15 cellular contexts compared by ENCODE assay signal in the genomic region with DNA sequence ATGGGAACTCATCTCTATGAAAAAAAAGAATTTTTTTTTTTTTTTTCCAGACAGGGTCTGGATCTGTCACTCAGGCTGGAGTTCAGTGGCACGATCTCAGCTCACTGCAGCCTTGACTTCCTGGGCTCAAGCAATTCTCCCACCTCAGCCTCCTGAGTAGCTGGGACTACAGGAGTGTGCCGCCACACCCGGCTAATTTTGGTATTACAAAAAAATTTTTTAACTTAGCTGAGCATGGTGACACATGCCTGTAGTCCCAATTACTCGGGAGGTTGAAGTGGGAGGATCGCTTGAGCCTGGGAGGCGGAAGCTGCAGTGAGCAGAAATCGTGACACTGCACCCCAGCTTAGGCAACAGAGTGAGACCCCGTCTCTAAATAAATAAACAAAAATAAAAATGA. TPM values are rescaled to one million over a fixed set of nuclear protein-coding genes. Genes with fewer than 3 reads are reported as not detected.
DNase-seq lines count a peak whose midpoint lies in the region; TF ChIP-seq lines count a peak whose summit lies in the region.
"Had no signal": no experiment of that assay in that cellular context is flagged by ENCODE, and none has a peak within 500 bp of the region (broad histone marks: within the 10 kb centered on the region; RNA-seq: fewer than 3 reads in every experiment).

No MANE protein-coding gene starts in this region.

- CTCF ChIA-PET in CD8-positive, alpha-beta memory T cell (lab: Charles Lee), result interaction anchor here (0.7 to 1.4 kb wide), 5 partner anchors 9 to 162 kb away, joined by 3 to 7 read pairs (median 4); a partner anchor contains a TSS

- POLR2A ChIA-PET in CD8-positive, alpha-beta memory T cell (lab: Charles Lee), result interaction anchor here (0.6 kb wide), 1 partner anchor 21 kb away, joined by 5 read pairs; no protein-coding TSS in a partner anchor

- no peak overlapping the region for H3K4me3 Mint-ChIP-seq in activated CD4-positive, alpha-beta T cell treated with anti-CD3 and anti-CD28 coated beads, Interleukin-2, amount 10 ng/mL, durations not matched to agents 24 days and 14 days
- H3K4me3 Mint-ChIP-seq in CD8-positive, alpha-beta memory T cell, result peak overlapping the region in 3 of 7 donors; percentile 21 to 61 (median 50)
- H3K4me3 Mint-ChIP-seq in T-helper 1 cell treated with Interleukin-12 subunit alpha and Interleukin-12 subunit beta and Interleukin-4 antibody, amounts not matched to agents 30 μg/mL and 1 μg/mL, for 36 hours, result no peak overlapping the region
- H3K4me3 Mint-ChIP-seq: stimulated activated memory B cell treated with anti-CD40 and anti-IgM and Interleukin-4, amounts not matched to agents 10 μg/mL and 1 μg/mL and 100 μg/mL, for 72 hours had no signal

- DNase-seq in activated CD4-positive, alpha-beta T cell treated with anti-CD3 and anti-CD28 coated beads, Interleukin-2, amount 10 ng/mL, durations not matched to agents 24 days and 14 days, result peak; percentile 77
- DNase-seq in activated CD4-positive, alpha-beta T cell treated with anti-CD3 and anti-CD28 coated beads for 1 hour, result no peak
- peak in 2 of 5 donors; percentile 18 to 39 for DNase-seq in CD8-positive, alpha-beta memory T cell
- peak; percentile 54 for DNase-seq in islet precursor cell
- DNase-seq in NCI-H187 treated with DMSO at 0.1 percent for 48 hours (lab: John Stamatoyannopoulos, UW), result no peak
- DNase-seq in ascending aorta (ENCODE audit: low spot score in 2 of 2), result no peak
- no peak for DNase-seq in NCI-H1105 (lab: John Stamatoyannopoulos, UW)
- DNase-seq: Karpas-422, lower lobe of right lung, posterior cingulate gyrus, RPMI8226, small intestine, upper lobe of left lung had no signal

- no peaks in the 10 kb centered on the region for H3K9me3 Mint-ChIP-seq in activated CD4-positive, alpha-beta T cell treated with anti-CD3 and anti-CD28 coated beads, Interleukin-2, amount 10 ng/mL, durations not matched to agents 24 days and 14 days
- H3K9me3 Mint-ChIP-seq in CD8-positive, alpha-beta memory T cell, result no peaks in the 10 kb centered on the region
- H3K9me3 Mint-ChIP-seq in T-helper 1 cell treated with Interleukin-12 subunit alpha and Interleukin-12 subunit beta and Interleukin-4 antibody, amounts not matched to agents 30 μg/mL and 1 μg/mL, for 36 hours, result no peaks in the 10 kb centered on the region
- H3K9me3 Mint-ChIP-seq: stimulated activated memory B cell treated with anti-CD40 and anti-IgM and Interleukin-4, amounts not matched to agents 10 μg/mL and 1 μg/mL and 100 μg/mL, for 72 hours had no signal

- H3K4me1 Mint-ChIP-seq in activated CD4-positive, alpha-beta T cell treated with anti-CD3 and anti-CD28 coated beads, Interleukin-2, amount 10 ng/mL, durations not matched to agents 24 days and 14 days, result peaks cover 64% of the 10 kb centered on the region
- H3K4me1 Mint-ChIP-seq in CD8-positive, alpha-beta memory T cell, result peaks cover 67 to 91% (median 84%) of the 10 kb centered on the region in 3 donors
- peaks cover 72% of the 10 kb centered on the region for H3K4me1 Mint-ChIP-seq in T-helper 1 cell treated with Interleukin-12 subunit alpha and Interleukin-12 subunit beta and Interleukin-4 antibody, amounts not matched to agents 30 μg/mL and 1 μg/mL, for 36 hours (ENCODE audit: low read depth)

- no peak overlapping the region for H3K4me3 ChIP-seq in CD8-positive, alpha-beta memory T cell (ENCODE audit: low read length)
- H3K4me3 ChIP-seq in ascending aorta, result no peak overlapping the region
- H3K4me3 ChIP-seq: lower lobe of right lung, upper lobe of left lung had no signal

- H3K9me3 ChIP-seq in CD8-positive, alpha-beta memory T cell (ENCODE audit: low read length), result no peaks in the 10 kb centered on the region
- H3K9me3 ChIP-seq in ascending aorta, result no peaks in the 10 kb centered on the region
- H3K9me3 ChIP-seq: lower lobe of right lung, upper lobe of left lung had no signal

- H3K36me3 ChIP-seq in CD8-positive, alpha-beta memory T cell (ENCODE audit: insufficient read depth, low read length), result peaks cover 18% of the 10 kb centered on the region
- H3K36me3 ChIP-seq in ascending aorta, result no peaks in the 10 kb centered on the region
- H3K36me3 ChIP-seq: lower lobe of right lung, upper lobe of left lung had no signal

- TF ChIP-seq CTCF in ascending aorta (IDR thresholded peaks at IDR 0.05), result no peak

- H3K27me3 Mint-ChIP-seq in activated CD4-positive, alpha-beta T cell treated with anti-CD3 and anti-CD28 coated beads, Interleukin-2, amount 10 ng/mL, durations not matched to agents 24 days and 14 days, result no peaks in the 10 kb centered on the region
- H3K27me3 Mint-ChIP-seq in CD8-positive, alpha-beta memory T cell, result no peaks in the 10 kb centered on the region
- no peaks in the 10 kb centered on the region for H3K27me3 Mint-ChIP-seq in T-helper 1 cell treated with Interleukin-12 subunit alpha and Interleukin-12 subunit beta and Interleukin-4 antibody, amounts not matched to agents 30 μg/mL and 1 μg/mL, for 36 hours (ENCODE audit: low read depth)
- H3K27me3 Mint-ChIP-seq: stimulated activated memory B cell treated with anti-CD40 and anti-IgM and Interleukin-4, amounts not matched to agents 10 μg/mL and 1 μg/mL and 100 μg/mL, for 72 hours had no signal

- peaks cover 57% of the 10 kb centered on the region for H3K36me3 Mint-ChIP-seq in activated CD4-positive, alpha-beta T cell treated with anti-CD3 and anti-CD28 coated beads, Interleukin-2, amount 10 ng/mL, durations not matched to agents 24 days and 14 days (ENCODE audit: low read depth)
- peaks cover 0 to 65% (median 16%) of the 10 kb centered on the region in 3 donors for H3K36me3 Mint-ChIP-seq in CD8-positive, alpha-beta memory T cell
- H3K36me3 Mint-ChIP-seq in T-helper 1 cell treated with Interleukin-12 subunit alpha and Interleukin-12 subunit beta and Interleukin-4 antibody, amounts not matched to agents 30 μg/mL and 1 μg/mL, for 36 hours (ENCODE audit: low read depth), result peaks cover 61% of the 10 kb centered on the region

- H3K27me3 ChIP-seq in CD8-positive, alpha-beta memory T cell (ENCODE audit: insufficient read depth, low read length, poor library complexity, severe bottlenecking), result no peaks in the 10 kb centered on the region
- no peaks in the 10 kb centered on the region for H3K27me3 ChIP-seq in ascending aorta
- H3K27me3 ChIP-seq: upper lobe of left lung had no signal

- H3K27ac Mint-ChIP-seq in activated CD4-positive, alpha-beta T cell treated with anti-CD3 and anti-CD28 coated beads, Interleukin-2, amount 10 ng/mL, durations not matched to agents 24 days and 14 days, result no peak overlapping the region
- peak overlapping the region in 6 of 8 donors; percentile 47 to 97 (median 77) for H3K27ac Mint-ChIP-seq in CD8-positive, alpha-beta memory T cell
- peak overlapping the region; percentile 36 for H3K27ac Mint-ChIP-seq in T-helper 1 cell treated with Interleukin-12 subunit alpha and Interleukin-12 subunit beta and Interleukin-4 antibody, amounts not matched to agents 30 μg/mL and 1 μg/mL, for 36 hours

- H3K27ac ChIP-seq in CD8-positive, alpha-beta memory T cell (ENCODE audit: low read depth, low read length), result no peak overlapping the region
- no peak overlapping the region for H3K27ac ChIP-seq in ascending aorta
- H3K27ac ChIP-seq: lower lobe of right lung, upper lobe of left lung had no signal

- intact Hi-C loops in activated CD4-positive, alpha-beta T cell treated with anti-CD3 and anti-CD28 coated beads, Interleukin-2, amount 10 ng/mL, durations not matched to agents 24 days and 14 days (cut with micrococcal nuclease), result no loop called here
- intact Hi-C loops in ascending aorta (cut with DNase I), result no loop called here

- H3K4me1 ChIP-seq in CD8-positive, alpha-beta memory T cell (ENCODE audit: insufficient read depth, low read length), result peaks cover 88% of the 10 kb centered on the region
- H3K4me1 ChIP-seq in ascending aorta, result no peaks in the 10 kb centered on the region

RNA-seq across cellular contexts. Expression of a gene that starts 7.5 kb away (rescaled TPM):
- total RNA-seq in activated CD4-positive, alpha-beta T cell treated with anti-CD3 and anti-CD28 coated beads, Interleukin-2, amount 10 ng/mL, durations not matched to agents 24 days and 14 days, result 103 and 113 TPM in 2 replicates
- total RNA-seq in CD8-positive, alpha-beta memory T cell, result 10 to 100 TPM; 71.2 to 73.0 TPM
- 183 TPM for polyA plus RNA-seq in CD8-positive, alpha-beta memory T cell
- total RNA-seq in ascending aorta, result 20.1 TPM

RNA-seq across cellular contexts. Expression of a gene that starts 37.2 kb away (rescaled TPM):
- 19.0 TPM in 2 replicates for total RNA-seq in activated CD4-positive, alpha-beta T cell treated with anti-CD3 and anti-CD28 coated beads, Interleukin-2, amount 10 ng/mL, durations not matched to agents 24 days and 14 days
- total RNA-seq in CD8-positive, alpha-beta memory T cell, result 10 to 100 TPM; 14.8 to 16.2 TPM
- polyA plus RNA-seq in CD8-positive, alpha-beta memory T cell, result 7.7 TPM
- 21.1 TPM for total RNA-seq in ascending aorta

RNA-seq across cellular contexts. Expression of a gene that starts 45.6 kb away (rescaled TPM):
- 31.0 and 31.4 TPM in 2 replicates for total RNA-seq in activated CD4-positive, alpha-beta T cell treated with anti-CD3 and anti-CD28 coated beads, Interleukin-2, amount 10 ng/mL, durations not matched to agents 24 days and 14 days
- total RNA-seq in CD8-positive, alpha-beta memory T cell, result 10 to 100 TPM; 31.3 to 35.2 TPM
- 33.6 TPM for polyA plus RNA-seq in CD8-positive, alpha-beta memory T cell
- 55.7 TPM for total RNA-seq in ascending aorta

Comparison
In these comparisons a context has a peak if more than half of its experiments do, and no peak if none do; other contexts are left out.
1. DNase-seq: peak in activated CD4-positive, alpha-beta T cell treated with anti-CD3 and anti-CD28 coated beads, Interleukin-2, amount 10 ng/mL, durations not matched to agents 24 days and 14 days (single experiment) and islet precursor cell (single experiment); none in activated CD4-positive, alpha-beta T cell treated with anti-CD3 and anti-CD28 coated beads for 1 hour (single experiment), NCI-H187 treated with DMSO at 0.1 percent for 48 hours (single experiment), ascending aorta (0 of 2) and NCI-H1105 (single experiment).